In the genomic region with DNA sequence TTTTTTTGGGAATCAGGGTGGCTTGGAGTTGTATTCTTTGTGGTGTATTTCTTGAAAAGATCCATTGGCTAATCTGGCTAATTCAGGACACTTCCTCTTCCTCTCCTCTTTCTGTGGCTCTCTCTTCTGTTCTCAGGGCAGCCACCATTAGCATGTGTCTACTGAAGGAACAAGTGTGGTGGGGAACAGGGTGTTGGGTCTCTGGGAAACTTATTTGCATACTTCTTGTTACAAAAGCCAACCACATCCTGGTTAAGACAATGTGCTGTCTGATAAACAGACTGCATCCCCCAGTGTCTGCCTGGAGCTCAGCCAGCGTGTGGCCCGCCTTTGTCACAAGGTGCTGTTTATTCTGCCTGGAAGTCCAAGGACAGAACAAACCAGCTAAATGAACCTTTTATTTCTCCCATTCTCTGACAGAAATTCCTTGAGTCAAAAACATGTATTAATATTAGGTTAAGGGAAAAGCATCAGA, we compare ENCODE assay signal across 8 cellular contexts.
A peak's percentile ranks its signal among the peaks of the same experiment; 100 is the strongest.
DNase-seq lines count a peak whose midpoint lies in the region; ATAC-seq, FAIRE-seq and TF ChIP-seq lines count a peak whose summit lies in the region.

No MANE protein-coding gene starts in this region.

- peaks cover 20% of the 10 kb centered on the region for H3K4me1 ChIP-seq in GM23248 (ENCODE audit: insufficient read depth)
- peaks cover 45% of the 10 kb centered on the region for H3K4me1 ChIP-seq in mucosa of descending colon (ENCODE audit: low read depth)
- peaks cover 22% of the 10 kb centered on the region for H3K4me1 ChIP-seq in suprapubic skin

- H2AFZ ChIP-seq in GM23248: peak overlapping the region; percentile 61

- no peaks in the 10 kb centered on the region for H3K9me3 Mint-ChIP-seq in activated CD4-positive, alpha-beta memory T cell treated with anti-CD3 and anti-CD28 coated beads for 36 hours

- in situ Hi-C loops in GM23248 (cut with MboI): no loop called here

- H3K36me3 Mint-ChIP-seq in activated CD4-positive, alpha-beta memory T cell treated with anti-CD3 and anti-CD28 coated beads for 36 hours: no peaks in the 10 kb centered on the region

- intact Hi-C loops in activated CD4-positive, alpha-beta memory T cell treated with anti-CD3 and anti-CD28 coated beads for 36 hours (cut with micrococcal nuclease): loop anchor here (2.0 kb wide), 1 partner anchor 17 kb away; no protein-coding TSS in a partner anchor
- intact Hi-C loops in mucosa of descending colon (cut with DNase I, micrococcal nuclease): loop anchor here in 1 of 2 donors (5.0 kb wide), 1 partner anchor 203 kb away; a partner anchor contains a TSS

- H3K79me2 ChIP-seq in GM23248 (ENCODE audit: insufficient read depth): no peaks in the 10 kb centered on the region

- H3K27ac Mint-ChIP-seq in activated CD4-positive, alpha-beta memory T cell treated with anti-CD3 and anti-CD28 coated beads for 36 hours: peak overlapping the region; percentile 30

- 0 out of 2 replicates have a peak, but pooled peaks cover 8% of the 10 kb centered on the region for H3F3A ChIP-seq in GM23248 (ENCODE audit: insufficient read depth)

- H3K9me3 ChIP-seq in GM23248 (ENCODE audit: low read depth) (no peaks in the 10 kb centered on the region), mucosa of descending colon (no peaks in the 10 kb centered on the region), suprapubic skin (no peaks in the 10 kb centered on the region)

- H3K9ac ChIP-seq in GM23248: no peak overlapping the region

- no peak for DNase-seq in GM12892 (ENCODE audit: insufficient read length)
- peak; percentile 10 for DNase-seq in GM23248
- peak; percentile 42 for DNase-seq in LoVo (ENCODE audit: low spot score)
- DNase-seq in activated CD4-positive, alpha-beta memory T cell treated with anti-CD3 and anti-CD28 coated beads for 36 hours: peak; percentile 38
- peak; percentile 82 to 92 (median 87) for DNase-seq in mucosa of descending colon
- DNase-seq in suprapubic skin (ENCODE audit: low spot score in 2 of 2): peak; percentile 82 to 87
- no peak for DNase-seq in frontal cortex (ENCODE audit: low spot score in 2 of 2)

- H3K4me1 Mint-ChIP-seq in activated CD4-positive, alpha-beta memory T cell treated with anti-CD3 and anti-CD28 coated beads for 36 hours (ENCODE audit: low read depth): peaks cover 20% of the 10 kb centered on the region

- 36 to 48% methylated on average over 2 of the region's 2 CpGs for WGBS in GM23248 (ENCODE audit: low coverage in 1 of 2, low lambda C conversion rate in 2 of 2, missing lambda C conversion rate in 2 of 2), 2 experiments
- WGBS in suprapubic skin: 31% methylated on average over 2 of the region's 2 CpGs

- no peaks in the 10 kb centered on the region for H3K27me3 ChIP-seq in GM23248 (replicated peaks; ENCODE audit: insufficient read depth)
- no peaks in the 10 kb centered on the region for H3K27me3 ChIP-seq in suprapubic skin

- H3K4me3 ChIP-seq in GM23248 (no peak overlapping the region), mucosa of descending colon (no peak overlapping the region), suprapubic skin (no peak overlapping the region)

- H3K36me3 ChIP-seq in GM23248 (ENCODE audit: low read depth): no peaks in the 10 kb centered on the region
- no peaks in the 10 kb centered on the region for H3K36me3 ChIP-seq in mucosa of descending colon (ENCODE audit: low read depth)
- H3K36me3 ChIP-seq in suprapubic skin: no peaks in the 10 kb centered on the region

- H3K27ac ChIP-seq in GM23248 (no peak overlapping the region), suprapubic skin (peak overlapping the region; percentile 64)

- CTCF ChIA-PET in activated CD4-positive, alpha-beta memory T cell treated with anti-CD3 and anti-CD28 coated beads for 36 hours (lab: Charles Lee): no interaction called here

- TF ChIP-seq POLR2A in GM12892 (IDR thresholded peaks at IDR 0.05; ENCODE audit: low read depth, low read length) (0 out of 2 replicates have a peak, but pooled peaks have one; percentile 16), suprapubic skin (IDR thresholded peaks at IDR 0.05) (no peak)

- no peak overlapping the region for H3K4me3 Mint-ChIP-seq in activated CD4-positive, alpha-beta memory T cell treated with anti-CD3 and anti-CD28 coated beads for 36 hours

- peak; percentile 83 for ATAC-seq in mucosa of descending colon

- TF ChIP-seq CTCF in mucosa of descending colon (IDR thresholded peaks at IDR 0.05) (no peak), suprapubic skin (IDR thresholded peaks at IDR 0.05) (no peak)

- POLR2A ChIA-PET in activated CD4-positive, alpha-beta memory T cell treated with anti-CD3 and anti-CD28 coated beads for 36 hours (lab: Charles Lee): no interaction called here

- H3K9me2 ChIP-seq in GM23248 (ENCODE audit: insufficient read depth): no peaks in the 10 kb centered on the region

- no peaks in the 10 kb centered on the region for H4K20me1 ChIP-seq in GM23248 (ENCODE audit: insufficient read depth)

- TF ChIP-seq EP300 in suprapubic skin (IDR thresholded peaks at IDR 0.05): no peak

- H3K4me2 ChIP-seq in GM23248 (ENCODE audit: unreplicated experiment): peak overlapping the region; percentile 7

- FAIRE-seq in GM12892 (lab: Jason Lieb, UNC) (peak; percentile 98), endometrium (lab: Jason Lieb, UNC) (peak; percentile 61), frontal cortex (lab: Jason Lieb, UNC) (no peak)

- H3K27me3 Mint-ChIP-seq in activated CD4-positive, alpha-beta memory T cell treated with anti-CD3 and anti-CD28 coated beads for 36 hours: no peaks in the 10 kb centered on the region

Comparison
In these comparisons a context has a peak if more than half of its experiments do, and no peak if none do; other contexts are left out.
1. DNase-seq: peak in GM23248 (single experiment), LoVo (single experiment), activated CD4-positive, alpha-beta memory T cell treated with anti-CD3 and anti-CD28 coated beads for 36 hours (single experiment), mucosa of descending colon (3 of 3) and suprapubic skin (2 of 2); none in GM12892 (single experiment) and frontal cortex (0 of 2).